Comparison of ENCODE assay signal across 1 cellular context in the genomic region with DNA sequence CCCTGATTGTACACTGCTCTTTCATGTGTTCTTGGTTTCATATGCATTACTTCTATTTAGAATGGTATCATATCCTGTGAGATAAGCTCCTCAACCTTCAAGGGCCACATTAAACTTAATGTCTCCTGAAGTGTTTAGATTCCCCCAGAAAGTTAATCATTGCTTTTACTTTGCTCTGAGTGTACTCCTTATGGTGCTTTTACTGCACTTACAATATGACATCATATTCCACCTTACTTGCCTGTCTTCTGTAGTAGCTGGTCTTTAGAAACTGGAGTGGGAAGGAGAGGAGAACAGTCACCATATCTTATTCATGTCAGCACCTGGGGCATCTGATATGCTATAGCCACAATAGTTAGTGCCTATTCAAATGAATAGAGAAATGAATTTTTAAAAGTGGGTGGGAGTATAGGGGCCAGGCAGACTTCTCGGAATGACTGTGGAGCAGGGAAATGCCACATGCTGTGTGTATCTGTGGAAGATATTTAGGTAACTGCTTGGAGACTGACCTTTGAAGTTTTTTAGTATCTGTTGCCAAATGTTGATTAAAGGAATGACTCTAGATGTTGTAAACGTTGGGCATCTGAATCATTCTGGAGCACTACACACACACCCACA.
TF ChIP-seq lines count a peak whose summit lies in the region.

No MANE protein-coding gene starts in this region.

TF ChIP-seq in HepG2, 621 proteins besides CTCF, POLR2A, EP300 and RAD21 (continued from another document):
- TF ChIP-seq, protein P1, sequence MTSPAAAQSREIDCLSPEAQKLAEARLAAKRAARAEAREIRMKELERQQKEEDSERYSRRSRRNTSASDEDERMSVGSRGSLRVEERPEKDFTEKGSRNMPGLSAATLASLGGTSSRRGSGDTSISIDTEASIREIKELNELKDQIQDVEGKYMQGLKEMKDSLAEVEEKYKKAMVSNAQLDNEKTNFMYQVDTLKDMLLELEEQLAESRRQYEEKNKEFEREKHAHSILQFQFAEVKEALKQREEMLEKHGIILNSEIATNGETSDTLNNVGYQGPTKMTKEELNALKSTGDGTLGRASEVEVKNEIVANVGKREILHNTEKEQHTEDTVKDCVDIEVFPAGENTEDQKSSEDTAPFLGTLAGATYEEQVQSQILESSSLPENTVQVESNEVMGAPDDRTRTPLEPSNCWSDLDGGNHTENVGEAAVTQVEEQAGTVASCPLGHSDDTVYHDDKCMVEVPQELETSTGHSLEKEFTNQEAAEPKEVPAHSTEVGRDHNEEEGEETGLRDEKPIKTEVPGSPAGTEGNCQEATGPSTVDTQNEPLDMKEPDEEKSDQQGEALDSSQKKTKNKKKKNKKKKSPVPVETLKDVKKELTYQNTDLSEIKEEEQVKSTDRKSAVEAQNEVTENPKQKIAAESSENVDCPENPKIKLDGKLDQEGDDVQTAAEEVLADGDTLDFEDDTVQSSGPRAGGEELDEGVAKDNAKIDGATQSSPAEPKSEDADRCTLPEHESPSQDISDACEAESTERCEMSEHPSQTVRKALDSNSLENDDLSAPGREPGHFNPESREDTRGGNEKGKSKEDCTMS (CRISPR knock-in tag; conservative IDR thresholded peaks at IDR 0.05): no peak
TF ChIP-seq in HepG2: peak in this region for 1.
